ENCODE assay signal across 11 cellular contexts in genomic region chr21:46182548-46183336, GRCh38. TPM values are rescaled to one million over a fixed set of nuclear protein-coding genes. Genes with fewer than 3 reads are reported as not detected.
DNase-seq lines count a peak whose midpoint lies in the region; ATAC-seq and TF ChIP-seq lines count a peak whose summit lies in the region.
"Had no signal": no experiment of that assay in that cellular context is flagged by ENCODE, and none has a peak within 500 bp of the region (broad histone marks: within the 10 kb centered on the region; RNA-seq: fewer than 3 reads in every experiment).

No MANE protein-coding gene starts in this region.

- H3K9me3 ChIP-seq in naive thymus-derived CD4-positive, alpha-beta T cell (ENCODE audit: control insufficient read depth in 2 of 3, low read length in 3 of 3), result no peaks in the 10 kb centered on the region
- H3K9me3 ChIP-seq: thoracic aorta had no signal

- H3K36me3 Mint-ChIP-seq in naive thymus-derived CD4-positive, alpha-beta T cell, result no peaks in the 10 kb centered on the region

- no peak for ATAC-seq in naive thymus-derived CD4-positive, alpha-beta T cell
- ATAC-seq in HG03039 (IDR thresholded peaks at IDR 0.05; ENCODE audit: unreplicated experiment), result no peak

- no peaks in the 10 kb centered on the region for H3K27me3 ChIP-seq in naive thymus-derived CD4-positive, alpha-beta T cell (ENCODE audit: control insufficient read depth in 2 of 2, insufficient read depth in 2 of 2, low read length in 2 of 2)

- CTCF ChIA-PET in naive thymus-derived CD4-positive, alpha-beta T cell (lab: Charles Lee), result no interaction called here

- H3K4me1 Mint-ChIP-seq in naive thymus-derived CD4-positive, alpha-beta T cell, result peaks cover 0 to 16% (median 10%) of the 10 kb centered on the region in 7 donors

- H3K4me3 ChIP-seq in Jurkat, Clone E6-1 (ENCODE audit: low read length), result peak overlapping the region; percentile 7; the same call in 1 of the 2 replicates
- H3K4me3 ChIP-seq in coronary artery, result no peak overlapping the region
- H3K4me3 ChIP-seq in naive thymus-derived CD4-positive, alpha-beta T cell (ENCODE audit: low read length), result no peak overlapping the region
- H3K4me3 ChIP-seq: thoracic aorta had no signal

- POLR2A ChIA-PET in naive thymus-derived CD4-positive, alpha-beta T cell (lab: Charles Lee), result no interaction called here

- intact Hi-C loops in naive thymus-derived CD4-positive, alpha-beta T cell (cut with micrococcal nuclease), result no loop called here

- no peak for TF ChIP-seq CTCF in C4-2B (conservative IDR thresholded peaks at IDR 0.05)
- no peak for TF ChIP-seq CTCF in coronary artery (IDR thresholded peaks at IDR 0.05)

- H3K27me3 Mint-ChIP-seq in naive thymus-derived CD4-positive, alpha-beta T cell, result no peaks in the 10 kb centered on the region

- peaks cover 0 to 5% of the 10 kb centered on the region in 2 donors for H3K4me1 ChIP-seq in naive thymus-derived CD4-positive, alpha-beta T cell (ENCODE audit: control insufficient read depth in 2 of 2, insufficient read depth in 2 of 2, low read length in 2 of 2)

- DNase-seq in Jurkat, Clone E6-1 (ENCODE audit: low read depth, low spot score), result no peak
- DNase-seq in coronary artery (ENCODE audit: low spot score) (peak; percentile 75), NCI-H2227 (lab: John Stamatoyannopoulos, UW; ENCODE audit: unreplicated experiment) (no peak), HuH-7 (ENCODE audit: low spot score) (no peak)
- no peak for DNase-seq in naive thymus-derived CD4-positive, alpha-beta T cell
- no peak for DNase-seq in stimulated activated naive CD4-positive, alpha-beta T cell (lab: John Stamatoyannopoulos, UW)
- DNase-seq: DND-41 had no signal

- H3K9me3 Mint-ChIP-seq in naive thymus-derived CD4-positive, alpha-beta T cell, result peaks cover 0 to 1% (median 0%) of the 10 kb centered on the region in 11 donors

- H3K27ac ChIP-seq in C4-2B (peak overlapping the region; percentile 10; the same call in 1 of the 2 replicates), coronary artery (no peak overlapping the region)
- no peak overlapping the region for H3K27ac ChIP-seq in naive thymus-derived CD4-positive, alpha-beta T cell (ENCODE audit: low read depth, low read length)
- H3K27ac ChIP-seq: thoracic aorta had no signal

- peak overlapping the region in 6 of 10 donors; percentile 40 to 65 (median 53) for H3K4me3 Mint-ChIP-seq in naive thymus-derived CD4-positive, alpha-beta T cell

- peak overlapping the region in 1 of 9 donors; percentile 36 for H3K27ac Mint-ChIP-seq in naive thymus-derived CD4-positive, alpha-beta T cell

- no peaks in the 10 kb centered on the region for H3K36me3 ChIP-seq in naive thymus-derived CD4-positive, alpha-beta T cell (ENCODE audit: control insufficient read depth in 2 of 3, insufficient read depth in 3 of 3, low read length in 3 of 3)
- H3K36me3 ChIP-seq: thoracic aorta had no signal

RNA-seq across cellular contexts. Expression of gene SPATC1L, which starts 1.5 kb away (rescaled TPM):
- polyA plus RNA-seq in Jurkat, Clone E6-1 (2012; ENCODE audit: insufficient read depth, insufficient read length), result 26.8 TPM
- 10 to 100 TPM in 3 of 5 experiments, 1 to 10 TPM in 2; 3.7 to 17.9 (median 11.4) TPM for total RNA-seq in naive thymus-derived CD4-positive, alpha-beta T cell
- polyA plus RNA-seq in naive thymus-derived CD4-positive, alpha-beta T cell, result 10 to 100 TPM in 1 of 2 donors, 1 to 10 TPM in 1; 7.7 to 17.1 TPM

RNA-seq across cellular contexts. Expression of gene FTCD, which starts 27.4 kb away (rescaled TPM):
- polyA plus RNA-seq in Jurkat, Clone E6-1 (2012; ENCODE audit: insufficient read depth, insufficient read length), result not detected
- total RNA-seq in naive thymus-derived CD4-positive, alpha-beta T cell, result 1 to 10 TPM in 3 of 5 experiments, under 1 TPM in 2; 0.29 to 5.7 (median 2.0) TPM
- polyA plus RNA-seq in naive thymus-derived CD4-positive, alpha-beta T cell, result not detected
- total RNA-seq: dermis microvascular lymphatic vessel endothelial cell had no signal

RNA-seq across cellular contexts. Expression of gene LSS, which starts 45.8 kb away (rescaled TPM):
- polyA plus RNA-seq in Jurkat, Clone E6-1 (2012; ENCODE audit: insufficient read depth, insufficient read length), result 70.2 TPM
- 10 to 100 TPM; 41.3 to 64.4 (median 44.9) TPM for total RNA-seq in naive thymus-derived CD4-positive, alpha-beta T cell
- 10 to 100 TPM; 10.7 to 15.2 TPM for polyA plus RNA-seq in naive thymus-derived CD4-positive, alpha-beta T cell
